22 cellular contexts compared by ENCODE assay signal in the genomic region with DNA sequence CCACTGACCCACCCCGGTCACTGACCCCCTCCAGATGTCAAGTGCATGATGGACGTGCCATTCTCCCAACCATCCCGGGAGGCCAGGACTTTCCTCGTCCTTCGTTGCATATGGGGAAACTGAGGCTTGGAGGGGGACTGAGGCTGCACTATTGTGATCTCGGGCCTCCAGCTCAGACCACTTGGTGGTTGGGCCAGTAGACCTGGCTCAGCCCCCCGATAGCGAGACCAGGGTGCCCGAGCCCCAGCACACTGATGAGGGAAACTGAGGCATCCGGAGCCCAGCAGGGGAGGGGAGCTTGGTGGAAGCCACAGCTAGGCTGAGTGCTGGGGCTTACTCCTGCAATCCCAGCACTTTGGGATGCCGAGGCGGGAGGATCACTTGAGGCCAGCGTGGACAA. TPM values are rescaled to one million over a fixed set of nuclear protein-coding genes. Genes with fewer than 3 reads are reported as not detected.
"Had no signal": no experiment of that assay in that cellular context is flagged by ENCODE, and none has a peak within 500 bp of the region (broad histone marks: within the 10 kb centered on the region; RNA-seq: fewer than 3 reads in every experiment).

No MANE protein-coding gene starts in this region.

- H3K4me3 ChIP-seq: gastroesophageal sphincter, hepatocyte, lung, tibial artery had no signal

- H2AFZ ChIP-seq: hepatocyte had no signal

- DNase-seq: foreskin keratinocyte, heart left ventricle, natural killer cell, spleen, tibial artery had no signal

- H3K9me3 Mint-ChIP-seq: dendritic cell treated with granulocyte-macrophage colony-stimulating factor and Interleukin-4, amounts not matched to agents 40 ng/mL and 50 ng/mL, for 4 days; memory B cell; natural killer cell; stimulated activated memory B cell treated with anti-CD40 and anti-IgM and Interleukin-4, amounts not matched to agents 10 μg/mL and 1 μg/mL and 100 μg/mL, for 72 hours had no signal

- H3K36me3 ChIP-seq: esophagus muscularis mucosa, gastroesophageal sphincter, heart left ventricle, spleen, tibial artery, upper lobe of left lung had no signal

- H3K27ac Mint-ChIP-seq: dendritic cell treated with granulocyte-macrophage colony-stimulating factor and Interleukin-4, amounts not matched to agents 40 ng/mL and 50 ng/mL, for 4 days; memory B cell; natural killer cell; progenitor cell of endocrine pancreas; stimulated activated memory B cell treated with anti-CD40 and anti-IgM and Interleukin-4, amounts not matched to agents 10 μg/mL and 1 μg/mL and 100 μg/mL, for 72 hours had no signal

- H3K36me3 Mint-ChIP-seq: memory B cell; natural killer cell; stimulated activated memory B cell treated with anti-CD40 and anti-IgM and Interleukin-4, amounts not matched to agents 10 μg/mL and 1 μg/mL and 100 μg/mL, for 72 hours had no signal

- H3K9me3 ChIP-seq: esophagus muscularis mucosa, gastroesophageal sphincter, heart left ventricle, spleen, testis, tibial artery, upper lobe of left lung had no signal

- H3K27me3 Mint-ChIP-seq: progenitor cell of endocrine pancreas had no signal

- H3K27me3 ChIP-seq: hepatocyte, testis had no signal

- H3K4me1 Mint-ChIP-seq: natural killer cell had no signal

- H3K4me3 Mint-ChIP-seq: dendritic cell treated with granulocyte-macrophage colony-stimulating factor and Interleukin-4, amounts not matched to agents 40 ng/mL and 50 ng/mL, for 4 days; memory B cell; natural killer cell; stimulated activated memory B cell treated with anti-CD40 and anti-IgM and Interleukin-4, amounts not matched to agents 10 μg/mL and 1 μg/mL and 100 μg/mL, for 72 hours had no signal

- H3K4me1 ChIP-seq: foreskin keratinocyte had no signal

- ATAC-seq: foreskin keratinocyte; gastroesophageal sphincter; sciatic nerve; stimulated activated memory B cell treated with anti-CD40 and anti-IgM and Interleukin-4, amounts not matched to agents 10 μg/mL and 1 μg/mL and 100 μg/mL, for 72 hours; stimulated activated naive CD8-positive, alpha-beta T cell treated with anti-CD3 and anti-CD28 coated beads, Interleukin-15, Interleukin-2, amounts not matched to agents 100 U/mL and 50 U/mL, for 24 hours had no signal

- H3K27ac ChIP-seq: esophagus muscularis mucosa, foreskin keratinocyte, gastroesophageal sphincter, heart left ventricle, hepatocyte, parathyroid adenoma, spleen, testis, tibial artery, upper lobe of left lung had no signal

- H3K9ac ChIP-seq: parathyroid adenoma had no signal

- H3K79me2 ChIP-seq: parathyroid adenoma had no signal

RNA-seq across cellular contexts. Expression of gene EFNA2, which starts 10.4 kb away (rescaled TPM):
- total RNA-seq: esophagus muscularis mucosa, foreskin keratinocyte, gastroesophageal sphincter, heart left ventricle, kidney, mononuclear cell, natural killer cell, osteoblast, sciatic nerve, spleen, upper lobe of left lung had no signal
- polyA plus RNA-seq: fibroblast of lung, foreskin keratinocyte, heart left ventricle, lung, spleen had no signal
